In genomic region chr1:43614211-43614610, GRCh38 we compare ENCODE assay signal across 36 cellular contexts.
"Had no signal": no experiment of that assay in that cellular context is flagged by ENCODE, and none has a peak within 500 bp of the region (broad histone marks: within the 10 kb centered on the region; RNA-seq: fewer than 3 reads in every experiment).

No MANE protein-coding gene starts in this region.

- DNase-seq: activated B cell treated with CpG ODN at 0.5 μM for 24 hours; activated CD4-positive, alpha-beta memory T cell treated with anti-CD3 and anti-CD28 coated beads for 36 hours; activated CD4-positive, alpha-beta T cell treated with anti-CD3 and anti-CD28 coated beads for 4 hours; activated CD4-positive, alpha-beta T cell treated with anti-CD3 and anti-CD28 coated beads, Interleukin-2, amount 10 ng/mL, durations not matched to agents 24 days and 14 days; activated CD4-positive, alpha-beta T cell treated with anti-CD3 and anti-CD28 coated beads, Interleukin-2, amount 50 U/mL, for 1 hour; activated CD4-positive, alpha-beta T cell treated with anti-CD3 and anti-CD28 coated beads, Interleukin-2, amount 50 U/mL, for 4 hours; activated CD4-positive, CD25-positive, alpha-beta regulatory T cell treated with anti-CD3 and anti-CD28 coated beads, Interleukin-2, amount 50 U/mL, for 72 hours; activated CD8-positive, alpha-beta memory T cell treated with anti-CD3 and anti-CD28 coated beads, Interleukin-2, amount 50 U/mL, for 4 hours; activated CD8-positive, alpha-beta T cell treated with anti-CD3 and anti-CD28 coated beads for 36 hours; activated effector memory CD4-positive, alpha-beta T cell treated with anti-CD3 and anti-CD28 coated beads, Interleukin-2, amount 50 U/mL, for 16 hours; activated gamma-delta T cell treated with Interleukin-2 at 50 U/mL for 16 hours; activated naive CD4-positive, alpha-beta T cell; activated naive CD4-positive, alpha-beta T cell treated with anti-CD3 and anti-CD28 coated beads for 36 hours; activated naive CD4-positive, alpha-beta T cell treated with anti-CD3 and anti-CD28 coated beads, Interleukin-2, amount 50 U/mL, for 16 hours; activated naive CD8-positive, alpha-beta T cell treated with anti-CD3 and anti-CD28 coated beads for 36 hours; activated T-cell treated with anti-CD3 and anti-CD28 coated beads for 4 hours; activated T-cell treated with anti-CD3 and anti-CD28 coated beads, Interleukin-2, amount 50 U/mL, for 1 hour; activated T-cell treated with anti-CD3 and anti-CD28 coated beads, Interleukin-2, amount 50 U/mL, for 4 hours; activated T-cell treated with anti-CD3 and anti-CD28 coated beads, Interleukin-2, amount 50 U/mL, for 72 hours; adrenal gland; amniotic stem cell; body of pancreas; brain microvascular endothelial cell; central memory CD4-positive, alpha-beta T cell; T-helper 1 cell; T-helper 2 cell; T-helper 9 cell had no signal

- H3K27me3 Mint-ChIP-seq: activated CD4-positive, alpha-beta T cell treated with anti-CD3 and anti-CD28 coated beads, Interleukin-2, amount 10 ng/mL, durations not matched to agents 24 days and 14 days; activated CD8-positive, alpha-beta T cell treated with anti-CD3 and anti-CD28 coated beads for 36 hours; activated naive CD8-positive, alpha-beta T cell treated with anti-CD3 and anti-CD28 coated beads for 36 hours had no signal

- FAIRE-seq: astrocyte, TTC549 had no signal

- H3K4me1 ChIP-seq: body of pancreas, breast epithelium had no signal

- H3K36me3 ChIP-seq: adrenal gland had no signal

- H3K9me3 ChIP-seq: adrenal gland, body of pancreas, breast epithelium had no signal

- H3K36me3 Mint-ChIP-seq: activated CD4-positive, alpha-beta memory T cell treated with anti-CD3 and anti-CD28 coated beads for 36 hours; activated naive CD4-positive, alpha-beta T cell treated with anti-CD3 and anti-CD28 coated beads, Interleukin-2, amount 50 U/mL, for 72 hours; activated naive CD8-positive, alpha-beta T cell treated with anti-CD3 and anti-CD28 coated beads for 36 hours had no signal

- H3K27me3 ChIP-seq: adrenal gland, body of pancreas, brain microvascular endothelial cell, breast epithelium had no signal

- H3K4me3 ChIP-seq: adrenal gland, body of pancreas, breast epithelium had no signal

- H3K9me3 Mint-ChIP-seq: activated B cell treated with CpG ODN at 0.5 μM for 24 hours; activated CD4-positive, alpha-beta memory T cell treated with anti-CD3 and anti-CD28 coated beads for 36 hours; activated CD4-positive, alpha-beta T cell treated with anti-CD3 and anti-CD28 coated beads, Interleukin-2, amount 10 ng/mL, durations not matched to agents 24 days and 14 days; activated CD8-positive, alpha-beta T cell treated with anti-CD3 and anti-CD28 coated beads for 36 hours; activated naive CD4-positive, alpha-beta T cell treated with anti-CD3 and anti-CD28 coated beads for 36 hours; activated naive CD4-positive, alpha-beta T cell treated with anti-CD3 and anti-CD28 coated beads, Interleukin-2, amount 50 U/mL, for 72 hours; activated naive CD8-positive, alpha-beta T cell treated with anti-CD3 and anti-CD28 coated beads for 36 hours; activated T-cell treated with anti-CD3 and anti-CD28 coated beads, Interleukin-2, amount 50 U/mL, for 4 hours; activated T-cell treated with anti-CD3 and anti-CD28 coated beads, Interleukin-2, amount 50 U/mL, for 72 hours; activated T-helper 1 cell treated with anti-CD3 and anti-CD28 coated beads, Interleukin-12 subunit alpha, Interleukin-12 subunit beta, Interleukin-2, Interleukin-4 antibody, amounts not matched to agents 30 ng/mL and 10 ng/mL and 1 ng/mL, durations not matched to agents 14 hours and 24 hours and 36 hours; activated T-helper 17 cell treated with anti-CD3 and anti-CD28 coated beads, Interleukin-2, amount 50 U/mL, for 72 hours; T-helper 1 cell treated with Interleukin-12 subunit alpha and Interleukin-12 subunit beta and Interleukin-4 antibody, amounts not matched to agents 30 μg/mL and 1 μg/mL, for 36 hours; T-helper 2 cell treated with Interferon-gamma antibody and Interleukin-4, amounts not matched to agents 5 μg/mL and 100 μg/mL, for 36 hours had no signal

- ATAC-seq: activated CD8-positive, alpha-beta T cell treated with anti-CD3 and anti-CD28 coated beads for 36 hours; activated naive CD4-positive, alpha-beta T cell treated with anti-CD3 and anti-CD28 coated beads, Interleukin-2, amount 50 U/mL, for 72 hours; activated T-cell treated with anti-CD3 and anti-CD28 coated beads, Interleukin-2, amount 50 U/mL, for 4 hours; activated T-cell treated with anti-CD3 and anti-CD28 coated beads, Interleukin-2, amount 50 U/mL, for 72 hours; activated T-helper 17 cell treated with anti-CD3 and anti-CD28 coated beads, Interleukin-2, amount 50 U/mL, for 72 hours; body of pancreas had no signal

- H3K27ac Mint-ChIP-seq: activated B cell treated with CpG ODN at 0.5 μM for 24 hours; activated CD4-positive, alpha-beta memory T cell treated with anti-CD3 and anti-CD28 coated beads for 36 hours; activated CD4-positive, alpha-beta T cell treated with anti-CD3 and anti-CD28 coated beads, Interleukin-2, amount 10 ng/mL, durations not matched to agents 24 days and 14 days; activated CD8-positive, alpha-beta T cell treated with anti-CD3 and anti-CD28 coated beads for 36 hours; activated naive CD4-positive, alpha-beta T cell treated with anti-CD3 and anti-CD28 coated beads for 36 hours; activated naive CD4-positive, alpha-beta T cell treated with anti-CD3 and anti-CD28 coated beads, Interleukin-2, amount 50 U/mL, for 72 hours; activated naive CD8-positive, alpha-beta T cell treated with anti-CD3 and anti-CD28 coated beads for 36 hours; activated T-cell treated with anti-CD3 and anti-CD28 coated beads, Interleukin-2, amount 50 U/mL, for 72 hours; activated T-helper 1 cell treated with anti-CD3 and anti-CD28 coated beads, Interleukin-12 subunit alpha, Interleukin-12 subunit beta, Interleukin-2, Interleukin-4 antibody, amounts not matched to agents 30 ng/mL and 10 ng/mL and 1 ng/mL, durations not matched to agents 14 hours and 24 hours and 36 hours; activated T-helper 17 cell treated with anti-CD3 and anti-CD28 coated beads, Interleukin-2, amount 50 U/mL, for 72 hours; T-helper 1 cell treated with Interleukin-12 subunit alpha and Interleukin-12 subunit beta and Interleukin-4 antibody, amounts not matched to agents 30 μg/mL and 1 μg/mL, for 36 hours; T-helper 2 cell treated with Interferon-gamma antibody and Interleukin-4, amounts not matched to agents 5 μg/mL and 100 μg/mL, for 36 hours had no signal

- H3K4me1 Mint-ChIP-seq: activated B cell treated with CpG ODN at 0.5 μM for 24 hours; activated CD4-positive, alpha-beta T cell treated with anti-CD3 and anti-CD28 coated beads, Interleukin-2, amount 10 ng/mL, durations not matched to agents 24 days and 14 days; activated naive CD8-positive, alpha-beta T cell treated with anti-CD3 and anti-CD28 coated beads for 36 hours; activated T-helper 17 cell treated with anti-CD3 and anti-CD28 coated beads, Interleukin-2, amount 50 U/mL, for 72 hours had no signal

- H3K4me3 Mint-ChIP-seq: activated B cell treated with CpG ODN at 0.5 μM for 24 hours; activated CD4-positive, alpha-beta memory T cell treated with anti-CD3 and anti-CD28 coated beads for 36 hours; activated CD4-positive, alpha-beta T cell treated with anti-CD3 and anti-CD28 coated beads, Interleukin-2, amount 10 ng/mL, durations not matched to agents 24 days and 14 days; activated CD8-positive, alpha-beta T cell treated with anti-CD3 and anti-CD28 coated beads for 36 hours; activated naive CD4-positive, alpha-beta T cell treated with anti-CD3 and anti-CD28 coated beads for 36 hours; activated naive CD8-positive, alpha-beta T cell treated with anti-CD3 and anti-CD28 coated beads for 36 hours; activated T-cell treated with anti-CD3 and anti-CD28 coated beads, Interleukin-2, amount 50 U/mL, for 4 hours; activated T-cell treated with anti-CD3 and anti-CD28 coated beads, Interleukin-2, amount 50 U/mL, for 72 hours; activated T-helper 1 cell treated with anti-CD3 and anti-CD28 coated beads, Interleukin-12 subunit alpha, Interleukin-12 subunit beta, Interleukin-2, Interleukin-4 antibody, amounts not matched to agents 30 ng/mL and 10 ng/mL and 1 ng/mL, durations not matched to agents 14 hours and 24 hours and 36 hours; activated T-helper 17 cell treated with anti-CD3 and anti-CD28 coated beads, Interleukin-2, amount 50 U/mL, for 72 hours; T-helper 1 cell treated with Interleukin-12 subunit alpha and Interleukin-12 subunit beta and Interleukin-4 antibody, amounts not matched to agents 30 μg/mL and 1 μg/mL, for 36 hours; T-helper 2 cell treated with Interferon-gamma antibody and Interleukin-4, amounts not matched to agents 5 μg/mL and 100 μg/mL, for 36 hours had no signal

- H3K27ac ChIP-seq: adrenal gland, body of pancreas, brain microvascular endothelial cell, breast epithelium, VCaP had no signal
